29 cellular contexts compared by ENCODE assay signal in genomic region chr14:25574949-25575348, GRCh38.
"Had no signal": no experiment of that assay in that cellular context is flagged by ENCODE, and none has a peak within 500 bp of the region (broad histone marks: within the 10 kb centered on the region; RNA-seq: fewer than 3 reads in every experiment).

No MANE protein-coding gene starts in this region.

- ATAC-seq: effector memory CD8-positive, alpha-beta T cell; esophagus mucosa; foreskin keratinocyte; gastrocnemius medialis; gastroesophageal sphincter; heart left ventricle; heart right ventricle had no signal

- H3K4me1 ChIP-seq: colonic mucosa, esophagus muscularis mucosa, esophagus squamous epithelium, foreskin keratinocyte, gastrocnemius medialis, gastroesophageal sphincter, heart left ventricle, heart right ventricle had no signal

- FAIRE-seq: endometrium, endothelial cell of umbilical vein, frontal cortex had no signal

- H3K4me1 Mint-ChIP-seq: endodermal cell had no signal

- H3K27me3 ChIP-seq: colonic mucosa, esophagus muscularis mucosa, esophagus squamous epithelium, foreskin keratinocyte, gastrocnemius medialis, gastroesophageal sphincter, heart left ventricle, heart right ventricle, hepatocyte had no signal

- H3K27me3 Mint-ChIP-seq: dendritic cell treated with granulocyte-macrophage colony-stimulating factor and Interleukin-4, amounts not matched to agents 40 ng/mL and 50 ng/mL, for 4 days; effector memory CD8-positive, alpha-beta T cell had no signal

- H3K9me3 Mint-ChIP-seq: endodermal cell had no signal

- DNase-seq: colonic mucosa; cortex of kidney; dermis blood vessel endothelial cell; dorsolateral prefrontal cortex; effector CD4-positive, alpha-beta T cell; effector CD8-positive, alpha-beta T cell; effector memory CD4-positive, alpha-beta T cell; effector memory CD8-positive, alpha-beta T cell; endodermal cell; erythroblast; esophagus squamous epithelium; foreskin fibroblast; foreskin keratinocyte; foreskin melanocyte; gastrocnemius medialis; glutamatergic neuron; head of caudate nucleus; heart left ventricle; heart right ventricle had no signal

- H3K27ac Mint-ChIP-seq: dendritic cell treated with granulocyte-macrophage colony-stimulating factor and Interleukin-4, amounts not matched to agents 40 ng/mL and 50 ng/mL, for 4 days; effector memory CD8-positive, alpha-beta T cell; endodermal cell had no signal

- H3K9me3 ChIP-seq: colonic mucosa, esophagus muscularis mucosa, esophagus squamous epithelium, gastrocnemius medialis, gastroesophageal sphincter, heart left ventricle had no signal

- H3K4me3 ChIP-seq: colonic mucosa, coronary artery, dorsolateral prefrontal cortex, esophagus muscularis mucosa, esophagus squamous epithelium, gastrocnemius medialis, gastroesophageal sphincter, heart left ventricle, heart right ventricle, hepatocyte had no signal

- H3K27ac ChIP-seq: colonic mucosa, coronary artery, dorsolateral prefrontal cortex, epithelial cell of prostate, esophagus muscularis mucosa, esophagus squamous epithelium, foreskin keratinocyte, gastrocnemius medialis, gastroesophageal sphincter, heart left ventricle, heart right ventricle, hepatocyte had no signal

- H3K36me3 ChIP-seq: colonic mucosa, esophagus muscularis mucosa, esophagus squamous epithelium, gastrocnemius medialis, gastroesophageal sphincter, heart left ventricle, heart right ventricle had no signal

- H2AFZ ChIP-seq: hepatocyte had no signal

- H3K79me2 ChIP-seq: hepatocyte had no signal

- H3K4me2 ChIP-seq: hepatocyte had no signal

- H3K4me3 Mint-ChIP-seq: dendritic cell treated with granulocyte-macrophage colony-stimulating factor and Interleukin-4, amounts not matched to agents 40 ng/mL and 50 ng/mL, for 4 days; effector memory CD8-positive, alpha-beta T cell; endodermal cell had no signal
